Comparison of ENCODE assay signal across 27 cellular contexts in genomic region chr18:28099237-28099636, GRCh38.
"Had no signal": no experiment of that assay in that cellular context is flagged by ENCODE, and none has a peak within 500 bp of the region (broad histone marks: within the 10 kb centered on the region; RNA-seq: fewer than 3 reads in every experiment).

No MANE protein-coding gene starts in this region.

- DNase-seq: activated B cell treated with CpG ODN at 0.5 μM for 24 hours; activated CD4-positive, alpha-beta T cell treated with anti-CD3 and anti-CD28 coated beads for 48 hours; activated CD4-positive, alpha-beta T cell treated with anti-CD3 and anti-CD28 coated beads, Interleukin-2, amount 50 U/mL, for 1 hour; activated CD4-positive, alpha-beta T cell treated with anti-CD3 and anti-CD28 coated beads, Interleukin-2, amount 50 U/mL, for 48 hours; activated CD8-positive, alpha-beta memory T cell treated with anti-CD3 and anti-CD28 coated beads for 24 hours; activated CD8-positive, alpha-beta T cell treated with anti-CD3 and anti-CD28 coated beads for 36 hours; activated effector memory CD4-positive, alpha-beta T cell treated with Interleukin-2 at 50 U/mL for 16 hours; activated gamma-delta T cell treated with Interleukin-2 at 50 U/mL for 16 hours; activated naive CD4-positive, alpha-beta T cell treated with anti-CD3 and anti-CD28 coated beads, Interleukin-2, amount 50 U/mL, for 16 hours; activated naive CD4-positive, alpha-beta T cell treated with Interleukin-2 at 50 U/mL for 16 hours; activated T-cell treated with anti-CD3 and anti-CD28 coated beads, Interleukin-2, amount 50 U/mL, for 4 hours; amniotic stem cell; anterior cingulate cortex; brain microvascular endothelial cell; caudate nucleus; colonic mucosa; effector CD8-positive, alpha-beta T cell; esophagus squamous epithelium; foreskin melanocyte; T-cell; T-helper 17 cell; T1000; WERI-Rb-1 had no signal

- H3K27ac ChIP-seq: brain microvascular endothelial cell, colonic mucosa, epithelial cell of prostate, esophagus squamous epithelium, gastroesophageal sphincter, WERI-Rb-1 had no signal

- H3K4me3 ChIP-seq: colonic mucosa, esophagus squamous epithelium, gastroesophageal sphincter had no signal

- H3K9me3 ChIP-seq: colonic mucosa, esophagus squamous epithelium, gastroesophageal sphincter had no signal

- H3K4me1 ChIP-seq: colonic mucosa, esophagus squamous epithelium, gastroesophageal sphincter had no signal

- ATAC-seq: activated CD4-positive, CD25-positive, alpha-beta regulatory T cell treated with anti-CD3 and anti-CD28 coated beads, Interleukin-2, amount 50 U/mL, for 24 hours; activated CD8-positive, alpha-beta T cell treated with anti-CD3 and anti-CD28 coated beads for 36 hours; activated T-cell treated with anti-CD3 and anti-CD28 coated beads, Interleukin-2, amount 50 U/mL, for 4 hours; activated T-helper 17 cell treated with anti-CD3 and anti-CD28 coated beads, Interleukin-2, amount 50 U/mL, for 72 hours; gastroesophageal sphincter; T-cell; T-helper 17 cell had no signal

- H3K27me3 ChIP-seq: brain microvascular endothelial cell, colonic mucosa, esophagus squamous epithelium, gastroesophageal sphincter had no signal

- H3K36me3 ChIP-seq: brain microvascular endothelial cell, colonic mucosa, esophagus squamous epithelium, gastroesophageal sphincter had no signal
